1 cellular context compared by ENCODE assay signal in the genomic region with DNA sequence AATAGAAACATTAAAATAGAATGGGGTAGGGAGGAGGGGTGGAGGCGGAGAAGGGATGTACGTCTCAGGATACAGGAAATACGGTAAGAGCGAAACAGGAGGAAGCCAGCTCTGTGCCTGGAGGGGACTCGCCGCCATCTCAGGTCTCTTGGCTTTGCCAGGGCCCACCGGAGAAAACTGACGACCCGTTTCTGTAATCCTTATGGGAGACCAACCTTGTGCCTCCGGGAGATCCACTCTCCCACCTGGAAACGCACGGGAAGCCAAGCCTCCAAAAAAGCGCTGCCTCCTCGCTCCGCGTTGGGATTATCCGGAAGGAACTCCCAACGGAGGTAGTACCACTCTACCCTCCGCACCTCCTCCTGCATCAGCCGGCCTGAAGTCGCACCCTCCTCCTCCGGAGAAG.
TF ChIP-seq lines count a peak whose summit lies in the region.

A gene with protein sequence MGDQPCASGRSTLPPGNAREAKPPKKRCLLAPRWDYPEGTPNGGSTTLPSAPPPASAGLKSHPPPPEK (plus strand): TSS at position 92 of the 406 bp plus-strand sequence. CDS start 111 bp downstream, at position 203.

TF ChIP-seq in SK-N-SH, 30 proteins besides CTCF, POLR2A, EP300 and RAD21 (continued from another document):
- TF ChIP-seq, protein P1, sequence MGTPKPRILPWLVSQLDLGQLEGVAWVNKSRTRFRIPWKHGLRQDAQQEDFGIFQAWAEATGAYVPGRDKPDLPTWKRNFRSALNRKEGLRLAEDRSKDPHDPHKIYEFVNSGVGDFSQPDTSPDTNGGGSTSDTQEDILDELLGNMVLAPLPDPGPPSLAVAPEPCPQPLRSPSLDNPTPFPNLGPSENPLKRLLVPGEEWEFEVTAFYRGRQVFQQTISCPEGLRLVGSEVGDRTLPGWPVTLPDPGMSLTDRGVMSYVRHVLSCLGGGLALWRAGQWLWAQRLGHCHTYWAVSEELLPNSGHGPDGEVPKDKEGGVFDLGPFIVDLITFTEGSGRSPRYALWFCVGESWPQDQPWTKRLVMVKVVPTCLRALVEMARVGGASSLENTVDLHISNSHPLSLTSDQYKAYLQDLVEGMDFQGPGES (IDR thresholded peaks at IDR 0.05; ENCODE audit: low read depth, low read length) = no peak
- TF ChIP-seq, protein P2, sequence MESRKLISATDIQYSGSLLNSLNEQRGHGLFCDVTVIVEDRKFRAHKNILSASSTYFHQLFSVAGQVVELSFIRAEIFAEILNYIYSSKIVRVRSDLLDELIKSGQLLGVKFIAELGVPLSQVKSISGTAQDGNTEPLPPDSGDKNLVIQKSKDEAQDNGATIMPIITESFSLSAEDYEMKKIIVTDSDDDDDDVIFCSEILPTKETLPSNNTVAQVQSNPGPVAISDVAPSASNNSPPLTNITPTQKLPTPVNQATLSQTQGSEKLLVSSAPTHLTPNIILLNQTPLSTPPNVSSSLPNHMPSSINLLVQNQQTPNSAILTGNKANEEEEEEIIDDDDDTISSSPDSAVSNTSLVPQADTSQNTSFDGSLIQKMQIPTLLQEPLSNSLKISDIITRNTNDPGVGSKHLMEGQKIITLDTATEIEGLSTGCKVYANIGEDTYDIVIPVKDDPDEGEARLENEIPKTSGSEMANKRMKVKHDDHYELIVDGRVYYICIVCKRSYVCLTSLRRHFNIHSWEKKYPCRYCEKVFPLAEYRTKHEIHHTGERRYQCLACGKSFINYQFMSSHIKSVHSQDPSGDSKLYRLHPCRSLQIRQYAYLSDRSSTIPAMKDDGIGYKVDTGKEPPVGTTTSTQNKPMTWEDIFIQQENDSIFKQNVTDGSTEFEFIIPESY (IDR thresholded peaks at IDR 0.05; ENCODE audit: borderline replicate concordance, low read depth) = no peak
- TF ChIP-seq SMC3 (IDR thresholded peaks at IDR 0.05; ENCODE audit: low read depth, low read length) (no peak), RXRA (IDR thresholded peaks at IDR 0.05; ENCODE audit: borderline replicate concordance, low read depth) (no peak), JUND (IDR thresholded peaks at IDR 0.05) (no peak), RCOR1 (IDR thresholded peaks at IDR 0.05; ENCODE audit: low read length) (no peak), MXI1 (IDR thresholded peaks at IDR 0.05; ENCODE audit: low read depth, low read length) (no peak), EZH2phosphoT487 (IDR thresholded peaks at IDR 0.05; ENCODE audit: borderline replicate concordance, low read depth) (no peak), GABPA (IDR thresholded peaks at IDR 0.05; ENCODE audit: low read depth) (peak; percentile 70), CHD2 (IDR thresholded peaks at IDR 0.05; ENCODE audit: low read length, partially characterized antibody) (no peak), GATA2 (CRISPR knock-in tag; IDR thresholded peaks at IDR 0.05) (no peak), TAF1 (IDR thresholded peaks at IDR 0.05; ENCODE audit: borderline replicate concordance, low read depth, low read length) (peak; percentile 54; the same call in 1 of the 2 replicates), FOXJ3 (CRISPR knock-in tag; IDR thresholded peaks at IDR 0.05) (no peak), FOXM1 (IDR thresholded peaks at IDR 0.05; ENCODE audit: low read depth) (no peak), NRF1 (IDR thresholded peaks at IDR 0.05; ENCODE audit: low read depth, low read length) (no peak), POLR2AphosphoS5 (IDR thresholded peaks at IDR 0.05; ENCODE audit: low read depth, low read length) (peak; percentile 81)
- TF ChIP-seq, protein P3, sequence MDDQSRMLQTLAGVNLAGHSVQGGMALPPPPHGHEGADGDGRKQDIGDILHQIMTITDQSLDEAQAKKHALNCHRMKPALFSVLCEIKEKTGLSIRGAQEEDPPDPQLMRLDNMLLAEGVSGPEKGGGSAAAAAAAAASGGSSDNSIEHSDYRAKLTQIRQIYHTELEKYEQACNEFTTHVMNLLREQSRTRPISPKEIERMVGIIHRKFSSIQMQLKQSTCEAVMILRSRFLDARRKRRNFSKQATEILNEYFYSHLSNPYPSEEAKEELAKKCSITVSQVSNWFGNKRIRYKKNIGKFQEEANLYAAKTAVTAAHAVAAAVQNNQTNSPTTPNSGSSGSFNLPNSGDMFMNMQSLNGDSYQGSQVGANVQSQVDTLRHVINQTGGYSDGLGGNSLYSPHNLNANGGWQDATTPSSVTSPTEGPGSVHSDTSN (IDR thresholded peaks at IDR 0.05) = no peak
